ENCODE assay signal across 8 cellular contexts in the genomic region with DNA sequence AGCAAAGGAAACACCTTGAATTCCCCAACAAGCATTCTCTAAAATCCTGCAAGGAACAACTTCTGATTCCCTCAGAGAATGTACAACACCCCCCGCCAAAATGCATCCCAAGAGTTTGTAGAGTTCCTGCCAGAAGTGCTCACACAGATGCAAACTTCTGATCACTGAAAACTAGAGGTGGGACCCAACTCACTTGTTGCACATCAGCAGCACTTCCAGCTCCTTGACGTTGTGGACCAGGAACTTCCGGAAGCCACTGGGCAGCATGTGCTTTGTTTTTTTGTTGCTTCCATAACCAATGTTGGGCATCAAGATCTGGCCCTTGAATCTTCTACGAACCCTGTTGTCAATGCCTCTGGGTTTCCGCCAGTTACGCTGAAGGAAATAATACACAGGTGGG. TPM values are rescaled to one million over a fixed set of nuclear protein-coding genes. Genes with fewer than 3 reads are reported as not detected.
DNase-seq lines count a peak whose midpoint lies in the region; ATAC-seq, FAIRE-seq and TF ChIP-seq lines count a peak whose summit lies in the region.
"Not testable (repeated sequence)": the region's sequence is repeated elsewhere in the genome, so short reads cannot be mapped to it uniquely, and the experiment has no call there.

No MANE protein-coding gene starts in this region.

- POLR2A ChIA-PET in A549 (lab: Yijun Ruan, JAX), result not testable (repeated sequence)

- not testable (repeated sequence) for H2AFZ ChIP-seq in KMS-11 (ENCODE audit: low read depth); SU-DHL-6 (ENCODE audit: low read depth, low read length, severe bottlenecking); osteoblast (ENCODE audit: low read length)

- H3K4me3 ChIP-seq in A549 (peak overlapping the region; percentile 98), GM08714 (ENCODE audit: low read length) (peak overlapping the region; percentile 94), osteoblast (ENCODE audit: insufficient read depth, low read length) (peak overlapping the region; percentile 88)
- H3K4me3 ChIP-seq in KMS-11 (IDR thresholded peaks at IDR 0.05; ENCODE audit: insufficient read depth, low read depth, low read length); SU-DHL-6 (ENCODE audit: insufficient read depth, low read length, poor library complexity, severe bottlenecking): not testable (repeated sequence)

- H3K36me3 ChIP-seq in KMS-11 (ENCODE audit: insufficient read depth) (peaks cover 10% of the 10 kb centered on the region; the same call in 1 of the 2 replicates), SU-DHL-6 (ENCODE audit: low read length) (peaks cover 57% of the 10 kb centered on the region), osteoblast (ENCODE audit: insufficient read depth, low read length) (peaks cover 60% of the 10 kb centered on the region)

- H3K79me2 ChIP-seq in KMS-11 (ENCODE audit: insufficient read depth, low read depth), result peaks cover 52% of the 10 kb centered on the region
- peaks cover 52% of the 10 kb centered on the region for H3K79me2 ChIP-seq in SU-DHL-6 (ENCODE audit: insufficient read depth, low read length)
- H3K79me2 ChIP-seq in osteoblast (ENCODE audit: insufficient read depth, low read length), result peaks cover 55% of the 10 kb centered on the region

- not testable (repeated sequence) for H3K9ac ChIP-seq in KMS-11
- peak overlapping the region; percentile 97 for H3K9ac ChIP-seq in SU-DHL-6 (ENCODE audit: low read length)

- H3K9me3 ChIP-seq in A549; SU-DHL-6 (ENCODE audit: insufficient read depth, low read length); osteoblast (ENCODE audit: low read depth, low read length): not testable (repeated sequence)

- H3K27me3 Mint-ChIP-seq in activated T-helper 17 cell treated with anti-CD3 and anti-CD28 coated beads, Interleukin-2, amount 50 U/mL, for 72 hours; chondrocyte (ENCODE audit: low read depth); immature natural killer cell (ENCODE audit: low read depth in 3 of 3): not testable (repeated sequence)

- not testable (repeated sequence) for H3K27ac ChIP-seq in A549; KMS-11; SU-DHL-6 (ENCODE audit: low read depth, low read length); osteoblast (ENCODE audit: low read depth, low read length)

- H3K27me3 ChIP-seq in KMS-11 (ENCODE audit: insufficient read depth, low read depth); SU-DHL-6 (ENCODE audit: low read length); osteoblast (ENCODE audit: insufficient read depth, low read length): not testable (repeated sequence)

- TF ChIP-seq CTCF in A549 (IDR thresholded peaks at IDR 0.05); KMS-11 (conservative IDR thresholded peaks at IDR 0.05; ENCODE audit: low read depth, low read length); SU-DHL-6 (IDR thresholded peaks at IDR 0.05; ENCODE audit: insufficient read depth, low read length, poor library complexity, severe bottlenecking); chondrocyte (IDR thresholded peaks at IDR 0.05); osteoblast (IDR thresholded peaks at IDR 0.05; ENCODE audit: extremely low read depth, low read depth, low read length): not testable (repeated sequence)

- H3K36me3 Mint-ChIP-seq in activated T-helper 17 cell treated with anti-CD3 and anti-CD28 coated beads, Interleukin-2, amount 50 U/mL, for 72 hours (ENCODE audit: low read depth), result peaks cover 76% of the 10 kb centered on the region
- peaks cover 33% of the 10 kb centered on the region for H3K36me3 Mint-ChIP-seq in chondrocyte (ENCODE audit: low read depth)
- peaks cover 8 to 38% (median 11%) of the 10 kb centered on the region in 3 donors for H3K36me3 Mint-ChIP-seq in immature natural killer cell

- H3K9me2 ChIP-seq in SU-DHL-6 (replicated peaks; ENCODE audit: insufficient read depth, low read length), result not testable (repeated sequence)

- 79% methylated on average over 6 of the region's 6 CpGs for WGBS in A549 (ENCODE audit: missing lambda C conversion rate)

- CTCF ChIA-PET in A549 (lab: Yijun Ruan, JAX), result interaction anchor here (0.6 to 1.3 kb wide), 2 partner anchors 9 to 117 kb away, joined by 3 to 4 read pairs; no protein-coding TSS in a partner anchor

- H3K4me3 Mint-ChIP-seq in activated T-helper 17 cell treated with anti-CD3 and anti-CD28 coated beads, Interleukin-2, amount 50 U/mL, for 72 hours, result peak overlapping the region; percentile 98
- peak overlapping the region; percentile 94 for H3K4me3 Mint-ChIP-seq in chondrocyte (ENCODE audit: unreplicated experiment)
- H3K4me3 Mint-ChIP-seq in immature natural killer cell, result peak overlapping the region; percentile 95 to 99 (median 96)

- peaks cover 53% of the 10 kb centered on the region for H3F3A ChIP-seq in SU-DHL-6 (ENCODE audit: insufficient read depth)

- not testable (repeated sequence) for TF ChIP-seq POLR2A in A549 (IDR thresholded peaks at IDR 0.05; ENCODE audit: low read length)

- not testable (repeated sequence) for H3K9me3 Mint-ChIP-seq in activated T-helper 17 cell treated with anti-CD3 and anti-CD28 coated beads, Interleukin-2, amount 50 U/mL, for 72 hours; chondrocyte (ENCODE audit: low read depth); immature natural killer cell

- peak overlapping the region; percentile 100 for H3K27ac Mint-ChIP-seq in activated T-helper 17 cell treated with anti-CD3 and anti-CD28 coated beads, Interleukin-2, amount 50 U/mL, for 72 hours
- H3K27ac Mint-ChIP-seq in chondrocyte (ENCODE audit: unreplicated experiment), result not testable (repeated sequence)
- peak overlapping the region in 5 of 6 donors; percentile 33 to 100 (median 99) for H3K27ac Mint-ChIP-seq in immature natural killer cell

- FAIRE-seq in A549 (lab: Jason Lieb, UNC), result not testable (repeated sequence)

- H4K20me1 ChIP-seq in KMS-11 (ENCODE audit: insufficient read depth), result not testable (repeated sequence)
- H4K20me1 ChIP-seq in SU-DHL-6 (ENCODE audit: low read depth, low read length) (peaks cover 36% of the 10 kb centered on the region), osteoblast (ENCODE audit: insufficient read depth, low read length) (peaks cover 67% of the 10 kb centered on the region)

- TF ChIP-seq RAD21 in A549 (conservative IDR thresholded peaks at IDR 0.05 in 1 of 2, IDR thresholded peaks at IDR 0.05 in 1 of 2), result not testable (repeated sequence)

- peaks cover 32% of the 10 kb centered on the region for H3K4me1 Mint-ChIP-seq in activated T-helper 17 cell treated with anti-CD3 and anti-CD28 coated beads, Interleukin-2, amount 50 U/mL, for 72 hours
- H3K4me1 Mint-ChIP-seq in chondrocyte (ENCODE audit: low read depth), result peaks cover 48% of the 10 kb centered on the region
- H3K4me1 Mint-ChIP-seq in immature natural killer cell, result peaks cover 51 to 55% of the 10 kb centered on the region in 2 donors

- H3K4me2 ChIP-seq in A549 (peak overlapping the region; percentile 84), KMS-11 (peak overlapping the region; percentile 78), SU-DHL-6 (ENCODE audit: low read depth, low read length, poor library complexity, severe bottlenecking) (peak overlapping the region; percentile 77), osteoblast (ENCODE audit: insufficient read depth, low read length) (peak overlapping the region; percentile 97)

- not testable (repeated sequence) for ATAC-seq in A549; activated T-helper 17 cell treated with anti-CD3 and anti-CD28 coated beads, Interleukin-2, amount 50 U/mL, for 72 hours (replicated peaks)

- not testable (repeated sequence) for DNase-seq in A549 (ENCODE audit: low read depth in 1 of 2, low spot score in 1 of 2); chondrocyte (ENCODE audit: low spot score); immature natural killer cell; osteoblast (ENCODE audit: insufficient read length, low spot score, missing footprints)

- not testable (repeated sequence) for TF ChIP-seq EP300 in A549 (IDR thresholded peaks at IDR 0.05)

- H3K4me1 ChIP-seq in A549 (peaks cover 33% of the 10 kb centered on the region), KMS-11 (ENCODE audit: low read depth, poor library complexity, severe bottlenecking) (peaks cover 30% of the 10 kb centered on the region), osteoblast (ENCODE audit: insufficient read depth, low read length) (peaks cover 33% of the 10 kb centered on the region)

RNA-seq across cellular contexts. Expression of gene RPL32, which starts 2.2 kb away (rescaled TPM):
- polyA plus RNA-seq in A549 (2011; rRNA removed), result 2,852 and 3,429 TPM in 2 replicates
- polyA plus RNA-seq in A549 (2012; cell fraction: cytosol; rRNA removed), result 2,068 and 2,204 TPM in 2 replicates
- 454 and 476 TPM in 2 replicates for polyA plus RNA-seq in A549 (2012; cell fraction: nucleus; rRNA removed)
- polyA plus RNA-seq in A549 (2017; fragmentation: RNase III; extraction: RNeasy Plus Mini Kit Qiagen cat#74134 plus additional on column Dnase treatment), result 2,144 to 2,316 TPM (median 2,167 TPM) in 3 replicates
- 916 and 1,159 TPM in 2 replicates for polyA minus RNA-seq in A549 (2011; rRNA and poly(A)+ RNA removed)
- total RNA-seq in activated T-helper 17 cell treated with anti-CD3 and anti-CD28 coated beads, Interleukin-2, amount 50 U/mL, for 72 hours, result 1,000 to 10,000 TPM; 2,210 to 2,773 TPM
- total RNA-seq in chondrocyte, result 960 to 1,087 TPM (median 972 TPM) in 3 replicates
- 1,000 to 10,000 TPM in 2 of 3 donors, 100 to 1,000 TPM in 1; 525 to 1,812 (median 1,173) TPM for polyA plus RNA-seq in immature natural killer cell
- 524 and 1,095 TPM in 2 replicates for total RNA-seq in osteoblast

RNA-seq across cellular contexts. Expression of gene CAND2, which starts 42.7 kb away (rescaled TPM):
- polyA plus RNA-seq in A549 (2011; rRNA removed) (0.72 and 0.91 TPM in 2 replicates), A549 (2017; fragmentation: RNase III; extraction: RNeasy Plus Mini Kit Qiagen cat#74134 plus additional on column Dnase treatment) (0.67 to 1.0 TPM (median 0.84 TPM) in 3 replicates), immature natural killer cell (1 to 10 TPM in 1 of 3 donors, under 1 TPM in 1, not detected in 1; 0.32 to 1.3 TPM)
- polyA plus RNA-seq in A549 (2012; cell fraction: cytosol; rRNA removed), result 0.79 and 1.1 TPM in 2 replicates
- polyA plus RNA-seq in A549 (2012; cell fraction: nucleus; rRNA removed), result 2.3 and 3.1 TPM in 2 replicates
- polyA minus RNA-seq in A549 (2011; rRNA and poly(A)+ RNA removed), result 1.4 and 4.9 TPM in 2 replicates
- total RNA-seq in activated T-helper 17 cell treated with anti-CD3 and anti-CD28 coated beads, Interleukin-2, amount 50 U/mL, for 72 hours, result under 1 TPM; 0.19 to 0.85 TPM
- total RNA-seq in chondrocyte (11.3 to 15.7 TPM (median 12.0 TPM) in 3 replicates), osteoblast (1.2 and 1.4 TPM in 2 replicates)
